8 cellular contexts compared by ENCODE assay signal in genomic region chr19:44002566-44003460, GRCh38. TPM values are rescaled to one million over a fixed set of nuclear protein-coding genes. Genes with fewer than 3 reads are reported as not detected.
DNase-seq lines count a peak whose midpoint lies in the region; ATAC-seq, FAIRE-seq and TF ChIP-seq lines count a peak whose summit lies in the region.

ZNF230 (plus strand) TSS chr19:44002957; CDS start chr19:44007079, 4,122 bp downstream.

- peak within 1 kb of the TSS; percentile 75 for H3K9ac ChIP-seq in NT2/D1 (ENCODE audit: insufficient read length, low read depth)

- H3K4me1 ChIP-seq in NT2/D1 (ENCODE audit: insufficient read depth, insufficient read length), result no peaks in the 10 kb centered on the region

- no peak for TF ChIP-seq CTCF in Calu3 (IDR thresholded peaks at IDR 0.05; ENCODE audit: unreplicated experiment)
- no peak for TF ChIP-seq CTCF in endothelial cell (IDR thresholded peaks at IDR 0.05; ENCODE audit: unreplicated experiment)
- no peak for TF ChIP-seq CTCF in mesothelial cell of epicardium (IDR thresholded peaks at IDR 0.05; ENCODE audit: unreplicated experiment)

- H3K4me3 Mint-ChIP-seq in Calu3 (ENCODE audit: low read depth, unreplicated experiment) (peak within 1 kb of the TSS; percentile 87), endothelial cell (ENCODE audit: unreplicated experiment) (peak within 1 kb of the TSS; percentile 99), mesothelial cell of epicardium (peak within 1 kb of the TSS; percentile 99)

- DNase-seq in Calu3, result peak; percentile 90
- DNase-seq in HTR-8/SVneo (ENCODE audit: insufficient read length, low spot score), result peak; percentile 95
- DNase-seq in NT2/D1 (ENCODE audit: low read depth, low spot score), result peak; percentile 87
- peak; percentile 80 for DNase-seq in activated CD8-positive, alpha-beta memory T cell treated with anti-CD3 and anti-CD28 coated beads, Interleukin-2, amount 50 U/mL, for 4 hours
- DNase-seq in endothelial cell (ENCODE audit: low spot score), result peak; percentile 81
- DNase-seq in mesothelial cell of epicardium (ENCODE audit: low spot score in 2 of 2, unreplicated experiment in 2 of 2), result peak; percentile 74 to 79
- peak; percentile 66 to 73 for DNase-seq in stimulated activated CD8-positive, alpha-beta memory T cell treated with anti-CD3 and anti-CD28 coated beads, Interleukin-15, amount 100 ng/mL, for 4 hours (ENCODE audit: low read depth in 2 of 2)

- H3K36me3 Mint-ChIP-seq in Calu3 (ENCODE audit: insufficient read depth, unreplicated experiment) (peaks cover 19% of the 10 kb centered on the region), endothelial cell (ENCODE audit: low read depth, unreplicated experiment) (peaks cover 31% of the 10 kb centered on the region), mesothelial cell of epicardium (peaks cover 31% of the 10 kb centered on the region)

- H3K4me3 ChIP-seq in NT2/D1 (ENCODE audit: insufficient read length, low read depth), result peak within 1 kb of the TSS; percentile 87

- intact Hi-C loops in Calu3 (cut with micrococcal nuclease; ENCODE audit: unreplicated experiment), result loop anchor here (1.0 kb wide), 1 partner anchor 22 kb away; the partner anchor contains the start of gene ZNF222

- H3K9me3 ChIP-seq in NT2/D1 (ENCODE audit: insufficient read depth, low read length), result peaks cover 6% of the 10 kb centered on the region; the same call in 1 of the 2 replicates

- peaks cover 6% of the 10 kb centered on the region for H3K36me3 ChIP-seq in NT2/D1 (ENCODE audit: insufficient read depth, insufficient read length, low read length)

- no peaks in the 10 kb centered on the region for H3K27me3 ChIP-seq in NT2/D1 (ENCODE audit: insufficient read depth, insufficient read length)

- H3K27ac Mint-ChIP-seq in Calu3 (ENCODE audit: unreplicated experiment) (peak within 1 kb of the TSS; percentile 77), endothelial cell (ENCODE audit: unreplicated experiment) (peak within 1 kb of the TSS; percentile 87), mesothelial cell of epicardium (peak within 1 kb of the TSS; percentile 96)

- TSS peak; percentile 81 for BruUV-seq in Calu3 (replicated peaks; lab: Mats Ljungman, UMichigan)

- ATAC-seq in GM21381 (IDR thresholded peaks at IDR 0.05; ENCODE audit: unreplicated experiment), result peak; percentile 94

- peak; percentile 90 for FAIRE-seq in HTR-8/SVneo (lab: Jason Lieb, UNC)

- no peaks in the 10 kb centered on the region for H3K27me3 Mint-ChIP-seq in Calu3 (ENCODE audit: unreplicated experiment)
- peaks cover 3% of the 10 kb centered on the region for H3K27me3 Mint-ChIP-seq in endothelial cell (ENCODE audit: unreplicated experiment)
- no peaks in the 10 kb centered on the region for H3K27me3 Mint-ChIP-seq in mesothelial cell of epicardium (ENCODE audit: low read depth)

- CTCF ChIA-PET in Calu3 (lab: Charles Lee), result interaction anchor here (0.7 to 1.4 kb wide), 2 partner anchors 434 to 497 kb away, joined by 3 to 4 read pairs; partner anchors contain the start of gene ZNF180

- H3K4me1 Mint-ChIP-seq in Calu3 (ENCODE audit: low read depth, unreplicated experiment), result peaks cover 8% of the 10 kb centered on the region
- H3K4me1 Mint-ChIP-seq in endothelial cell (ENCODE audit: unreplicated experiment), result peaks cover 13% of the 10 kb centered on the region
- peaks cover 15% of the 10 kb centered on the region for H3K4me1 Mint-ChIP-seq in mesothelial cell of epicardium

- H3K9me3 Mint-ChIP-seq in Calu3 (ENCODE audit: low read depth, unreplicated experiment) (peaks cover 19% of the 10 kb centered on the region), endothelial cell (ENCODE audit: unreplicated experiment) (peaks cover 8% of the 10 kb centered on the region), mesothelial cell of epicardium (peaks cover 33% of the 10 kb centered on the region)

RNA-seq across cellular contexts. Expression of gene ZNF230, which starts in this region (rescaled TPM):
- total RNA-seq in Calu3 (2022) (6.0 and 7.8 TPM in 2 replicates), endothelial cell (ENCODE audit: unreplicated experiment) (5.6 TPM), mesothelial cell of epicardium (4.0 to 4.5 TPM (median 4.5 TPM) in 3 replicates)

Comparison
In these comparisons a context has a peak if more than half of its experiments do, and no peak if none do; other contexts are left out.
1. Peak in every context shown above with its lines: DNase-seq, ATAC-seq and H3K4me3 ChIP-seq.